Comparison of ENCODE assay signal across 8 cellular contexts in the genomic region with DNA sequence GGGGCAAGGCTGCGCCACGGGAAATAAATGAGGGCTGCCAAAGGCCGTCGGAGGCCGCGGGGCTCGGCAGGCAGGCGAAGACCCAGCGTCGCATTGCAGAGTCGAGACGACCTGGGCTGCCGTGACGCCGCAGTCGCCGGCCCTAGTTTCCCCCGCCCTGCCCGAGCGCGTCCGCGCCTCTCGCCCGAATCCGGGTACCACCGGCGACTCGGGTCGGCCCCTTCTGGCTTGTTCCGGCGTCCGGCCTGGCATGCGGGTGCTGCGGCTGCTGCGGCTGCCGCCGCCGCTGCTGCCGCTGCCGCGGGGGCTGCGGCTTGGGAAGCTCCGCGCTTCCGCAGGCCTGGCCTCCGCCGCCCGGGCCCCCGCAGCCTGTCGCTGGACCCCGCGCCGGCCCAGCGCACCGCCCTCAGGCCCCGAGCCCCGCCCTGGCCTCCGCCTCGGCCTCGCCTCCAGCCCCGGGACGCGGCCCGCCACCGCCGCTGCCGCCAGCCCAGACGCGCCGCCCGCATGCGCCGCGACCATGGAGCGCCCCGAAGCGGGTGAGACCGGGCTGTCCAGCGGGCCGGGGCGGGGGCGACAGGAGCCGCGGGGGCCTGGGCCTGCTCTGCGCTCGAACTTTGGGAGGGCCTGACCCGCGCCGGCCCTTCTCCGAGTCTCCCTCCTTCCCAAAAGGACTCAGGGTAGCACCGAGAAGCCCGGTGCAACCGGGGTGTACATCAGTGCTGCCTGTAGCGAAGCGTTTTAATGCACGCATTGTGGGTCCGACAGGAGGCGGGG. TPM values are rescaled to one million over a fixed set of nuclear protein-coding genes. Genes with fewer than 3 reads are reported as not detected.
A peak's percentile ranks its signal among the peaks of the same experiment; 100 is the strongest.
DNase-seq lines count a peak whose midpoint lies in the region; ATAC-seq and TF ChIP-seq lines count a peak whose summit lies in the region.

A gene (plus strand): TSS at position 224 of the 777 bp plus-strand sequence. CDS start 297 bp downstream, at position 521.

- no peak for TF ChIP-seq EP300 in suprapubic skin (IDR thresholded peaks at IDR 0.05)

- H3K36me3 ChIP-seq in suprapubic skin: no peaks in the 10 kb centered on the region

- no peaks in the 10 kb centered on the region for H3K27me3 ChIP-seq in suprapubic skin

- TF ChIP-seq POLR2A in suprapubic skin (IDR thresholded peaks at IDR 0.05): no peak

- 0% methylated on average over 14 of the region's 99 CpGs for WGBS in suprapubic skin

- no peaks in the 10 kb centered on the region for H3K9me3 Mint-ChIP-seq in activated naive CD4-positive, alpha-beta T cell treated with anti-CD3 and anti-CD28 coated beads, Interleukin-2, amount 50 U/mL, for 24 hours

- peak within 1 kb of the TSS; percentile 96 for H3K27ac Mint-ChIP-seq in activated naive CD4-positive, alpha-beta T cell treated with anti-CD3 and anti-CD28 coated beads, Interleukin-2, amount 50 U/mL, for 24 hours

- H3K4me3 Mint-ChIP-seq in activated naive CD4-positive, alpha-beta T cell treated with anti-CD3 and anti-CD28 coated beads, Interleukin-2, amount 50 U/mL, for 24 hours: peak within 1 kb of the TSS; percentile 97

- H3K36me3 Mint-ChIP-seq in activated naive CD4-positive, alpha-beta T cell treated with anti-CD3 and anti-CD28 coated beads, Interleukin-2, amount 50 U/mL, for 24 hours: peaks cover 2% of the 10 kb centered on the region

- ATAC-seq in GM19035 (IDR thresholded peaks at IDR 0.05; ENCODE audit: unreplicated experiment) (peak; percentile 79), HG03196 (IDR thresholded peaks at IDR 0.05; ENCODE audit: unreplicated experiment) (peak; percentile 70)

- H3K27ac ChIP-seq in suprapubic skin: peak within 1 kb of the TSS; percentile 93

- H3K4me1 ChIP-seq in suprapubic skin: peaks cover 8% of the 10 kb centered on the region

- H3K27me3 Mint-ChIP-seq in activated naive CD4-positive, alpha-beta T cell treated with anti-CD3 and anti-CD28 coated beads, Interleukin-2, amount 50 U/mL, for 24 hours: no peaks in the 10 kb centered on the region

- H3K4me3 ChIP-seq in suprapubic skin: peak within 1 kb of the TSS; percentile 80

- DNase-seq in AML-193 (lab: John Stamatoyannopoulos, UW) (peak; percentile 59 to 60), SK-N-DZ (ENCODE audit: low spot score) (peak; percentile 49), globus pallidus (ENCODE audit: low spot score) (peak; percentile 81), nucleus accumbens (lab: John Stamatoyannopoulos, UW) (peak in 54 of 56 donors; percentile 23 to 89 (median 76)), suprapubic skin (ENCODE audit: low spot score in 2 of 2) (peak; percentile 81 to 86)

- H3K9me3 ChIP-seq in suprapubic skin: no peaks in the 10 kb centered on the region

- peaks cover 38% of the 10 kb centered on the region for H3K4me1 Mint-ChIP-seq in activated naive CD4-positive, alpha-beta T cell treated with anti-CD3 and anti-CD28 coated beads, Interleukin-2, amount 50 U/mL, for 24 hours

- TF ChIP-seq CTCF in suprapubic skin (IDR thresholded peaks at IDR 0.05): no peak

RNA-seq across cellular contexts. Expression of the gene that starts here (rescaled TPM):
- polyA plus RNA-seq in SK-N-DZ (2014; cell fraction: cytosol; rRNA removed): not detected in 2 replicates
- 0.88 TPM in 1 of 2 replicates, not detected in the other for polyA plus RNA-seq in SK-N-DZ (2014; cell fraction: nucleus; rRNA removed)
- 10 to 100 TPM in 1 of 4 donors, 1 to 10 TPM in 3; 3.0 to 12.4 (median 3.4) TPM for total RNA-seq in suprapubic skin

Comparison
In these comparisons a context has a peak if more than half of its experiments do, and no peak if none do; other contexts are left out.
1. Peak in every context shown above with its lines: DNase-seq, ATAC-seq, H3K4me3 ChIP-seq and H3K27ac ChIP-seq.